38 cellular contexts compared by ENCODE assay signal in genomic region chr3:54785976-54786375, GRCh38.
"Had no signal": no experiment of that assay in that cellular context is flagged by ENCODE, and none has a peak within 500 bp of the region (broad histone marks: within the 10 kb centered on the region; RNA-seq: fewer than 3 reads in every experiment).

No MANE protein-coding gene starts in this region.

- H3K9me3 ChIP-seq: adrenal gland, ascending aorta, body of pancreas had no signal

- H3K4me1 ChIP-seq: adrenal gland, ascending aorta, body of pancreas, breast epithelium had no signal

- ATAC-seq: activated naive CD4-positive, alpha-beta T cell treated with anti-CD3 and anti-CD28 coated beads, Interleukin-2, amount 50 U/mL, for 72 hours; activated naive CD8-positive, alpha-beta T cell treated with anti-CD3 and anti-CD28 coated beads, Interleukin-2, amount 50 U/mL, for 24 hours; activated T-cell treated with anti-CD3 and anti-CD28 coated beads, Interleukin-2, amount 50 U/mL, for 4 hours; activated T-cell treated with anti-CD3 and anti-CD28 coated beads, Interleukin-2, amount 50 U/mL, for 72 hours; activated T-helper 17 cell treated with anti-CD3 and anti-CD28 coated beads, Interleukin-2, amount 50 U/mL, for 72 hours; body of pancreas had no signal

- H3K36me3 Mint-ChIP-seq: activated naive CD4-positive, alpha-beta T cell treated with anti-CD3 and anti-CD28 coated beads, Interleukin-2, amount 10 ng/mL, durations not matched to agents 7 days and 5 days; activated naive CD4-positive, alpha-beta T cell treated with anti-CD3 and anti-CD28 coated beads, Interleukin-2, amount 50 U/mL, for 24 hours; activated naive CD4-positive, alpha-beta T cell treated with anti-CD3 and anti-CD28 coated beads, Interleukin-2, amount 50 U/mL, for 72 hours; activated naive CD8-positive, alpha-beta T cell; activated naive CD8-positive, alpha-beta T cell treated with anti-CD3 and anti-CD28 coated beads for 36 hours; activated naive CD8-positive, alpha-beta T cell treated with anti-CD3 and anti-CD28 coated beads, Interleukin-2, amount 10 ng/mL, durations not matched to agents 7 days and 5 days; brain had no signal

- H3K27me3 ChIP-seq: adrenal gland, ascending aorta, body of pancreas, brain microvascular endothelial cell, breast epithelium, cardiac muscle cell had no signal

- H3K36me3 ChIP-seq: adrenal gland, ascending aorta, brain microvascular endothelial cell, breast epithelium, cardiac muscle cell had no signal

- H3K4me1 Mint-ChIP-seq: activated naive CD4-positive, alpha-beta T cell treated with anti-CD3 and anti-CD28 coated beads, Interleukin-2, amount 10 ng/mL, durations not matched to agents 7 days and 5 days; activated naive CD4-positive, alpha-beta T cell treated with anti-CD3 and anti-CD28 coated beads, Interleukin-2, amount 50 U/mL, for 24 hours; activated naive CD8-positive, alpha-beta T cell treated with anti-CD3 and anti-CD28 coated beads for 36 hours; activated naive CD8-positive, alpha-beta T cell treated with anti-CD3 and anti-CD28 coated beads, Interleukin-2, amount 10 ng/mL, durations not matched to agents 7 days and 5 days; activated naive CD8-positive, alpha-beta T cell treated with anti-CD3 and anti-CD28 coated beads, Interleukin-2, amount 50 U/mL, for 24 hours; activated T-helper 17 cell treated with anti-CD3 and anti-CD28 coated beads, Interleukin-2, amount 50 U/mL, for 72 hours; central memory CD8-positive, alpha-beta T cell had no signal

- H3K4me3 Mint-ChIP-seq: activated naive CD4-positive, alpha-beta T cell treated with anti-CD3 and anti-CD28 coated beads for 36 hours; activated naive CD4-positive, alpha-beta T cell treated with anti-CD3 and anti-CD28 coated beads, Interleukin-2, amount 10 ng/mL, durations not matched to agents 7 days and 5 days; activated naive CD4-positive, alpha-beta T cell treated with anti-CD3 and anti-CD28 coated beads, Interleukin-2, amount 50 U/mL, for 24 hours; activated naive CD8-positive, alpha-beta T cell; activated naive CD8-positive, alpha-beta T cell treated with anti-CD3 and anti-CD28 coated beads for 36 hours; activated naive CD8-positive, alpha-beta T cell treated with anti-CD3 and anti-CD28 coated beads, Interleukin-2, amount 10 ng/mL, durations not matched to agents 7 days and 5 days; activated naive CD8-positive, alpha-beta T cell treated with anti-CD3 and anti-CD28 coated beads, Interleukin-2, amount 50 U/mL, for 24 hours; activated T-cell treated with anti-CD3 and anti-CD28 coated beads, Interleukin-2, amount 50 U/mL, for 24 hours; activated T-cell treated with anti-CD3 and anti-CD28 coated beads, Interleukin-2, amount 50 U/mL, for 4 hours; activated T-cell treated with anti-CD3 and anti-CD28 coated beads, Interleukin-2, amount 50 U/mL, for 72 hours; activated T-helper 1 cell treated with anti-CD3 and anti-CD28 coated beads, Interleukin-12 subunit alpha, Interleukin-12 subunit beta, Interleukin-2, Interleukin-4 antibody, amounts not matched to agents 30 ng/mL and 10 ng/mL and 1 ng/mL, durations not matched to agents 14 hours and 24 hours and 36 hours; activated T-helper 17 cell treated with anti-CD3 and anti-CD28 coated beads, Interleukin-2, amount 50 U/mL, for 72 hours; brain; central memory CD8-positive, alpha-beta T cell had no signal

- H3K9me3 Mint-ChIP-seq: activated naive CD4-positive, alpha-beta T cell treated with anti-CD3 and anti-CD28 coated beads for 36 hours; activated naive CD4-positive, alpha-beta T cell treated with anti-CD3 and anti-CD28 coated beads, Interleukin-2, amount 10 ng/mL, durations not matched to agents 7 days and 5 days; activated naive CD4-positive, alpha-beta T cell treated with anti-CD3 and anti-CD28 coated beads, Interleukin-2, amount 50 U/mL, for 72 hours; activated naive CD8-positive, alpha-beta T cell treated with anti-CD3 and anti-CD28 coated beads for 36 hours; activated naive CD8-positive, alpha-beta T cell treated with anti-CD3 and anti-CD28 coated beads, Interleukin-2, amount 10 ng/mL, durations not matched to agents 7 days and 5 days; activated naive CD8-positive, alpha-beta T cell treated with anti-CD3 and anti-CD28 coated beads, Interleukin-2, amount 50 U/mL, for 24 hours; activated T-cell treated with anti-CD3 and anti-CD28 coated beads, Interleukin-2, amount 50 U/mL, for 24 hours; activated T-cell treated with anti-CD3 and anti-CD28 coated beads, Interleukin-2, amount 50 U/mL, for 4 hours; activated T-helper 1 cell treated with anti-CD3 and anti-CD28 coated beads, Interleukin-12 subunit alpha, Interleukin-12 subunit beta, Interleukin-2, Interleukin-4 antibody, amounts not matched to agents 30 ng/mL and 10 ng/mL and 1 ng/mL, durations not matched to agents 14 hours and 24 hours and 36 hours; activated T-helper 17 cell treated with anti-CD3 and anti-CD28 coated beads, Interleukin-2, amount 50 U/mL, for 72 hours; activated T-helper 2 cell treated with anti-CD3 and anti-CD28 coated beads, Interferon-gamma antibody, Interleukin-2, Interleukin-4, amounts not matched to agents 10 μg/mL and 5 μg/mL and 100 μg/mL, durations not matched to agents 14 hours and 24 hours and 36 hours; central memory CD8-positive, alpha-beta T cell had no signal

- H3K27ac Mint-ChIP-seq: activated naive CD4-positive, alpha-beta T cell treated with anti-CD3 and anti-CD28 coated beads for 36 hours; activated naive CD4-positive, alpha-beta T cell treated with anti-CD3 and anti-CD28 coated beads, Interleukin-2, amount 10 ng/mL, durations not matched to agents 7 days and 5 days; activated naive CD4-positive, alpha-beta T cell treated with anti-CD3 and anti-CD28 coated beads, Interleukin-2, amount 50 U/mL, for 24 hours; activated naive CD4-positive, alpha-beta T cell treated with anti-CD3 and anti-CD28 coated beads, Interleukin-2, amount 50 U/mL, for 72 hours; activated naive CD8-positive, alpha-beta T cell; activated naive CD8-positive, alpha-beta T cell treated with anti-CD3 and anti-CD28 coated beads for 36 hours; activated naive CD8-positive, alpha-beta T cell treated with anti-CD3 and anti-CD28 coated beads, Interleukin-2, amount 10 ng/mL, durations not matched to agents 7 days and 5 days; activated naive CD8-positive, alpha-beta T cell treated with anti-CD3 and anti-CD28 coated beads, Interleukin-2, amount 50 U/mL, for 24 hours; activated T-cell treated with anti-CD3 and anti-CD28 coated beads, Interleukin-2, amount 50 U/mL, for 24 hours; activated T-cell treated with anti-CD3 and anti-CD28 coated beads, Interleukin-2, amount 50 U/mL, for 72 hours; activated T-helper 1 cell treated with anti-CD3 and anti-CD28 coated beads, Interleukin-12 subunit alpha, Interleukin-12 subunit beta, Interleukin-2, Interleukin-4 antibody, amounts not matched to agents 30 ng/mL and 10 ng/mL and 1 ng/mL, durations not matched to agents 14 hours and 24 hours and 36 hours; activated T-helper 17 cell treated with anti-CD3 and anti-CD28 coated beads, Interleukin-2, amount 50 U/mL, for 72 hours; activated T-helper 2 cell treated with anti-CD3 and anti-CD28 coated beads, Interferon-gamma antibody, Interleukin-2, Interleukin-4, amounts not matched to agents 10 μg/mL and 5 μg/mL and 100 μg/mL, durations not matched to agents 14 hours and 24 hours and 36 hours; brain had no signal

- H3K4me3 ChIP-seq: adrenal gland, ascending aorta, body of pancreas, breast epithelium, cardiac muscle cell had no signal

- DNase-seq: activated effector memory CD4-positive, alpha-beta T cell treated with anti-CD3 and anti-CD28 coated beads, Interleukin-2, amount 50 U/mL, for 16 hours; activated effector memory CD4-positive, alpha-beta T cell treated with Interleukin-2 at 50 U/mL for 16 hours; activated gamma-delta T cell; activated gamma-delta T cell treated with Interleukin-2 at 50 U/mL for 16 hours; activated naive CD4-positive, alpha-beta T cell; activated naive CD4-positive, alpha-beta T cell treated with anti-CD3 and anti-CD28 coated beads for 36 hours; activated naive CD4-positive, alpha-beta T cell treated with anti-CD3 and anti-CD28 coated beads, Interleukin-2, amount 10 ng/mL, durations not matched to agents 7 days and 5 days; activated naive CD4-positive, alpha-beta T cell treated with anti-CD3 and anti-CD28 coated beads, Interleukin-2, amount 50 U/mL, for 16 hours; activated naive CD4-positive, alpha-beta T cell treated with Interleukin-2 at 50 U/mL for 16 hours; activated naive CD8-positive, alpha-beta T cell treated with anti-CD3 and anti-CD28 coated beads for 36 hours; activated naive CD8-positive, alpha-beta T cell treated with anti-CD3 and anti-CD28 coated beads, Interleukin-2, amount 10 ng/mL, durations not matched to agents 7 days and 5 days; activated naive CD8-positive, alpha-beta T cell treated with anti-CD3 and anti-CD28 coated beads, Interleukin-2, amount 50 U/mL, for 24 hours; activated T-cell treated with anti-CD3 and anti-CD28 coated beads, Interleukin-2, amount 50 U/mL, for 1 hour; activated T-cell treated with anti-CD3 and anti-CD28 coated beads, Interleukin-2, amount 50 U/mL, for 24 hours; activated T-cell treated with anti-CD3 and anti-CD28 coated beads, Interleukin-2, amount 50 U/mL, for 4 hours; activated T-cell treated with anti-CD3 and anti-CD28 coated beads, Interleukin-2, amount 50 U/mL, for 48 hours; activated T-cell treated with anti-CD3 and anti-CD28 coated beads, Interleukin-2, amount 50 U/mL, for 72 hours; adrenal gland; amniotic stem cell; amygdala; anterior cingulate cortex; aorta; body of pancreas; brain microvascular endothelial cell; caudate nucleus; central memory CD4-positive, alpha-beta T cell; cerebellar nuclear complex had no signal

- H3K27me3 Mint-ChIP-seq: activated naive CD4-positive, alpha-beta T cell treated with anti-CD3 and anti-CD28 coated beads, Interleukin-2, amount 50 U/mL, for 24 hours; activated naive CD8-positive, alpha-beta T cell treated with anti-CD3 and anti-CD28 coated beads for 36 hours; activated naive CD8-positive, alpha-beta T cell treated with anti-CD3 and anti-CD28 coated beads, Interleukin-2, amount 10 ng/mL, durations not matched to agents 7 days and 5 days; activated naive CD8-positive, alpha-beta T cell treated with anti-CD3 and anti-CD28 coated beads, Interleukin-2, amount 50 U/mL, for 24 hours; activated T-cell treated with anti-CD3 and anti-CD28 coated beads, Interleukin-2, amount 50 U/mL, for 24 hours; activated T-helper 17 cell treated with anti-CD3 and anti-CD28 coated beads, Interleukin-2, amount 50 U/mL, for 72 hours; central memory CD8-positive, alpha-beta T cell had no signal

- H3K27ac ChIP-seq: adrenal gland, ascending aorta, body of pancreas, brain microvascular endothelial cell, breast epithelium, cardiac muscle cell had no signal
